Comparison of ENCODE assay signal across 8 cellular contexts in the genomic region with DNA sequence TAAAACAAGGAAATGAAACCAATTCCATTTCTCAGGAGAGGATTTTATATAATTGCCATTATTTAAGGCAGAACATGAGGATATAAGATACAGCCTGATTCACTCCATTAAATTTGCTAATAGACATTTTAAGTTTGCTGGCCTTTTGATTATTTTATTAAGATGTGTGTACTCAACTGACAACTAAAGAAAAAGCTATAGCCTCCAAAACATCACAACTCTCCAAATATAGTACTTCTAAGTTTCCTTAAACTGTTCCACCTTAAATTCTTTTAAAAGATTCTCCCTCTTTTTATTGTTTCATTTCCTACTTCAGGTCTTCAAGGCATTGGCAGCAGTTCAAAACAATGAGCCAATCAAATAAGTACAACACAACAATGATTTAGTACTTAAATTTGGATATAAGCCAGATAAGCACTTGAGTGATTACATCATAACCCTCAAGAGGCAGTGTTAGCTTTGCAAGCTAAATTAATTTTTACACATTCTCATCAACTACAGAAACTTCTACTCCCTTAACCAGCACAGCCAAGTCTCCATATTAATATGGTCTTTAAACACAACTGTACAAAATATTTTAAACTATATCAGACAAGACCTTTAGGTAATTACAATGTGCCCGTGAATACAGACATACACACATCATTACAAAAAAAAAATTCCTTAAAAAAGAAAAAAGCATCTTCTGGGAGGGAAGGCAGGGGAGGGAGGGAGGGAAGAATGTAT.
DNase-seq lines count a peak whose midpoint lies in the region; ATAC-seq, FAIRE-seq and TF ChIP-seq lines count a peak whose summit lies in the region.

No MANE protein-coding gene starts in this region.

- H3K9me2 ChIP-seq in Karpas-422 (replicated peaks; ENCODE audit: insufficient read depth, low read length), result no peaks in the 10 kb centered on the region

- no peak overlapping the region for H2AFZ ChIP-seq in Karpas-422 (ENCODE audit: low read length)

- no peaks in the 10 kb centered on the region for H3K27me3 ChIP-seq in CD4-positive, alpha-beta memory T cell (ENCODE audit: insufficient read depth, low read length)
- no peaks in the 10 kb centered on the region for H3K27me3 ChIP-seq in Karpas-422 (ENCODE audit: low read length)
- no peaks in the 10 kb centered on the region for H3K27me3 ChIP-seq in prostate gland (replicated peaks; ENCODE audit: insufficient read depth)
- no peaks in the 10 kb centered on the region for H3K27me3 ChIP-seq in colonic mucosa

- FAIRE-seq in RCC 7860 (lab: Jason Lieb, UNC), result peak; percentile 97

- no peak for ATAC-seq in GM21786 (IDR thresholded peaks at IDR 0.05; ENCODE audit: unreplicated experiment)

- WGBS in prostate gland, result 46% methylated on average over 1 of the region's 1 CpG

- peak overlapping the region; percentile 10 to 86 (median 42) for H3K27ac Mint-ChIP-seq in CD4-positive, alpha-beta memory T cell

- peak overlapping the region; percentile 4 to 76 (median 32) for H3K4me3 Mint-ChIP-seq in CD4-positive, alpha-beta memory T cell

- no peaks in the 10 kb centered on the region for H3K9me3 Mint-ChIP-seq in CD4-positive, alpha-beta memory T cell

- no peaks in the 10 kb centered on the region for H4K20me1 ChIP-seq in Karpas-422 (ENCODE audit: insufficient read depth, low read depth, low read length)

- DNase-seq in CD4-positive, alpha-beta memory T cell, result peak; percentile 28 to 53 (median 47)
- DNase-seq in Karpas-422 (peak; percentile 84), RCC 7860 (ENCODE audit: low spot score) (peak; percentile 86), fibroblast of gingiva (ENCODE audit: low read depth) (peak; percentile 64), prostate gland (ENCODE audit: low spot score) (peak; percentile 12), G401 (ENCODE audit: low spot score) (no peak), colonic mucosa (no peak)

- peaks cover 18% of the 10 kb centered on the region for H3K4me1 ChIP-seq in CD4-positive, alpha-beta memory T cell (ENCODE audit: insufficient read depth, low read length)
- H3K4me1 ChIP-seq in Karpas-422 (ENCODE audit: low read length), result peaks cover 46% of the 10 kb centered on the region
- H3K4me1 ChIP-seq in prostate gland (replicated peaks), result no peaks in the 10 kb centered on the region
- no peaks in the 10 kb centered on the region for H3K4me1 ChIP-seq in colonic mucosa

- in situ Hi-C loops in G401 (cut with HindIII; ENCODE audit: low sequenced_read_pairs), result no loop called here

- intact Hi-C loops in CD4-positive, alpha-beta memory T cell (cut with micrococcal nuclease), result no loop called here
- intact Hi-C loops in prostate gland (cut with DNase I), result no loop called here
- intact Hi-C loops in colonic mucosa (cut with DNase I), result no loop called here

- peaks cover 17 to 20% of the 10 kb centered on the region in 2 donors for H3K36me3 Mint-ChIP-seq in CD4-positive, alpha-beta memory T cell

- TF ChIP-seq CTCF in prostate gland (IDR thresholded peaks at IDR 0.05) (no peak), colonic mucosa (IDR thresholded peaks at IDR 0.05) (no peak)

- peaks cover 23 to 47% (median 31%) of the 10 kb centered on the region in 4 donors for H3K4me1 Mint-ChIP-seq in CD4-positive, alpha-beta memory T cell

- H3K4me2 ChIP-seq in Karpas-422 (ENCODE audit: low read depth, low read length, poor library complexity, severe bottlenecking), result peak overlapping the region; percentile 34

- CTCF ChIA-PET in CD4-positive, alpha-beta memory T cell (lab: Charles Lee; ENCODE audit: partially characterized antibody), result interaction anchor here (0.9 to 1.5 kb wide), 3 partner anchors 19 to 26 kb away, joined by 3 to 6 read pairs (median 3); no protein-coding TSS in a partner anchor

- no peak overlapping the region for H3K27ac ChIP-seq in CD4-positive, alpha-beta memory T cell (ENCODE audit: low read depth, low read length)
- H3K27ac ChIP-seq in Karpas-422 (ENCODE audit: low read length), result peak overlapping the region; percentile 65
- no peak overlapping the region for H3K27ac ChIP-seq in prostate gland
- no peak overlapping the region for H3K27ac ChIP-seq in colonic mucosa

- H3K36me3 ChIP-seq in CD4-positive, alpha-beta memory T cell (ENCODE audit: insufficient read depth, low read length), result peaks cover 12% of the 10 kb centered on the region
- peaks cover 21% of the 10 kb centered on the region; the same call in 1 of the 2 replicates for H3K36me3 ChIP-seq in Karpas-422 (ENCODE audit: insufficient read depth, low read length)
- no peaks in the 10 kb centered on the region for H3K36me3 ChIP-seq in prostate gland
- H3K36me3 ChIP-seq in colonic mucosa, result no peaks in the 10 kb centered on the region

- peaks cover 76% of the 10 kb centered on the region for H3K79me2 ChIP-seq in Karpas-422 (ENCODE audit: low read length)

- no peaks in the 10 kb centered on the region for H3K9me3 ChIP-seq in CD4-positive, alpha-beta memory T cell (ENCODE audit: control insufficient read depth in 1 of 2, low read length in 2 of 2)
- H3K9me3 ChIP-seq in Karpas-422 (ENCODE audit: low read length), result no peaks in the 10 kb centered on the region
- no peaks in the 10 kb centered on the region for H3K9me3 ChIP-seq in prostate gland
- no peaks in the 10 kb centered on the region for H3K9me3 ChIP-seq in colonic mucosa

- H3K4me3 ChIP-seq in CD4-positive, alpha-beta memory T cell (ENCODE audit: low read length in 2 of 2), result no peak overlapping the region
- H3K4me3 ChIP-seq in Karpas-422 (ENCODE audit: low read length) (no peak overlapping the region), prostate gland (no peak overlapping the region), colonic mucosa (no peak overlapping the region)

- H3K27me3 Mint-ChIP-seq in CD4-positive, alpha-beta memory T cell, result no peaks in the 10 kb centered on the region

- TF ChIP-seq POLR2A in prostate gland (IDR thresholded peaks at IDR 0.05), result no peak

- POLR2A ChIA-PET in CD4-positive, alpha-beta memory T cell (lab: Charles Lee; ENCODE audit: partially characterized antibody), result interaction anchor here (0.7 to 0.8 kb wide), 2 partner anchors 110 to 149 kb away, joined by 3 read pairs; no protein-coding TSS in a partner anchor

- H3K9ac ChIP-seq in Karpas-422 (ENCODE audit: low read length) (no peak overlapping the region), colonic mucosa (ENCODE audit: low read depth in 2 of 2, low read length in 2 of 2) (no peak overlapping the region)

Comparison
In these comparisons a context has a peak if more than half of its experiments do, and no peak if none do; other contexts are left out.
1. DNase-seq: peak in CD4-positive, alpha-beta memory T cell (5 of 5), Karpas-422 (single experiment), RCC 7860 (single experiment), fibroblast of gingiva (single experiment) and prostate gland (single experiment); none in G401 (single experiment) and colonic mucosa (single experiment).